8 cellular contexts compared by ENCODE assay signal in the genomic region with DNA sequence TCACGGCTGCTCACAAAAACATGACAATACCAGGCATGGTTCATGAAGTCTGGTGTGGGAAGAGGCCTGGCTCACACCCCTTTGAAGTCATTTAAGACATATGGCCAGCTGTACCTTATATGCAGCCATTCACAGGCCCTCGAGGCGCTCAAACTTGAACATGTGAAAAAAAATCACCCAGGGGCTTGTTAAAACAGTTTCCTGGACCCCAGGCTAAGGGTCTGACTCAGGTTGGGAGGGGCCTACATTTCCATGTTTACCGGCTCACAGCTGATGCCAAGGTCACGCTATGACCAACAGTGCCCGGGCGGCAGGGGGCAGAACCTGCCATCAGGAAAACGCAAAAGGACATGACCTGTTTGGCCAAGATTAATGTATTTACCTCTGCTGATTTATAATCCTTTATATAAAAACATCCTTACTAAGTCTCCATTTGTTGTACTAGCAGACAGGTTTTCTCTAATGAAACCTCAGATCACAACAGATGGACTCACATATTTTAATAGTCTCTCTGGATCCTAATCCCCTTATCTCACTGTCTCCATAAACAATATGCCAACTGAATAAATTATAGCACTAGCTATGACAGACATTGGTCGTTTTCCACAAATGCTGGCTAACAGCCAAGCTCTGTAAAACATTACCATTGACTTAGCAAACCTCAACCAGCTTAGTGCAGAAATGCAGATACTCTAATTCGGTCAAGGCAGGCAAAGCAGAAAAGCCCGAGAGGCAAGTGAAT. TPM values are rescaled to one million over a fixed set of nuclear protein-coding genes. Genes with fewer than 3 reads are reported as not detected.
DNase-seq lines count a peak whose midpoint lies in the region; ATAC-seq and TF ChIP-seq lines count a peak whose summit lies in the region.

No MANE protein-coding gene starts in this region.

- H3K27ac Mint-ChIP-seq in T-helper 1 cell treated with Interleukin-12 subunit alpha and Interleukin-12 subunit beta and Interleukin-4 antibody, amounts not matched to agents 30 μg/mL and 1 μg/mL, for 36 hours, result peak overlapping the region; percentile 46

- peak overlapping the region in 1 of 2 experiments; percentile 4 for H3K18ac ChIP-seq in mesenchymal stem cell (ENCODE audit: low read depth in 1 of 2, low read length in 2 of 2)

- 63% methylated on average over 9 of the region's 11 CpGs for WGBS in mesenchymal stem cell

- H2AFZ ChIP-seq in mesenchymal stem cell (ENCODE audit: low read depth, low read length), result no peak overlapping the region

- H3K4me1 Mint-ChIP-seq in T-helper 1 cell treated with Interleukin-12 subunit alpha and Interleukin-12 subunit beta and Interleukin-4 antibody, amounts not matched to agents 30 μg/mL and 1 μg/mL, for 36 hours (ENCODE audit: low read depth), result peaks cover 57% of the 10 kb centered on the region

- H4K8ac ChIP-seq in mesenchymal stem cell (ENCODE audit: low read length), result no peak overlapping the region

- peaks cover 0 to 2% of the 10 kb centered on the region in 2 experiments for H3K36me3 ChIP-seq in mesenchymal stem cell (ENCODE audit: control insufficient read depth in 1 of 2, insufficient read depth in 2 of 2, low read depth in 1 of 2, low read length in 2 of 2)

- H3K36me3 Mint-ChIP-seq in T-helper 1 cell treated with Interleukin-12 subunit alpha and Interleukin-12 subunit beta and Interleukin-4 antibody, amounts not matched to agents 30 μg/mL and 1 μg/mL, for 36 hours (ENCODE audit: low read depth), result peaks cover 15% of the 10 kb centered on the region

- no peak overlapping the region for H3K9ac ChIP-seq in mesenchymal stem cell (ENCODE audit: low read length)

- H3K27me3 Mint-ChIP-seq in T-helper 1 cell treated with Interleukin-12 subunit alpha and Interleukin-12 subunit beta and Interleukin-4 antibody, amounts not matched to agents 30 μg/mL and 1 μg/mL, for 36 hours (ENCODE audit: low read depth), result no peaks in the 10 kb centered on the region

- peak overlapping the region in 1 of 2 experiments; percentile 10 for H2BK12ac ChIP-seq in mesenchymal stem cell (ENCODE audit: low read length in 2 of 2)

- no peak overlapping the region for H2BK120ac ChIP-seq in mesenchymal stem cell (ENCODE audit: low read depth, low read length)

- no peak overlapping the region for H3K4me3 Mint-ChIP-seq in T-helper 1 cell treated with Interleukin-12 subunit alpha and Interleukin-12 subunit beta and Interleukin-4 antibody, amounts not matched to agents 30 μg/mL and 1 μg/mL, for 36 hours

- H2AK5ac ChIP-seq in mesenchymal stem cell (ENCODE audit: low read length, severe bottlenecking), result peak overlapping the region; percentile 75

- ATAC-seq in GM18858 (IDR thresholded peaks at IDR 0.05; ENCODE audit: unreplicated experiment) (no peak), HG02840 (IDR thresholded peaks at IDR 0.05; ENCODE audit: low FRiP score, unreplicated experiment) (no peak)

- TF ChIP-seq CTCF in cardiac fibroblast (IDR thresholded peaks at IDR 0.05; ENCODE audit: low read depth, low read length), result no peak

- peak overlapping the region; percentile 22 for H3K27ac ChIP-seq in mesenchymal stem cell (ENCODE audit: low read length, poor library complexity, severe bottlenecking)

- peaks cover 3% of the 10 kb centered on the region for H3K79me1 ChIP-seq in mesenchymal stem cell (replicated peaks; ENCODE audit: low read length, poor library complexity, severe bottlenecking)

- H2BK15ac ChIP-seq in mesenchymal stem cell (ENCODE audit: low read depth, poor library complexity, severe bottlenecking), result no peak overlapping the region

- H3K4ac ChIP-seq in mesenchymal stem cell (ENCODE audit: low read depth in 1 of 2, low read length in 2 of 2), result peak overlapping the region in 1 of 2 experiments; percentile 40

- no peaks in the 10 kb centered on the region for H3K27me3 ChIP-seq in mesenchymal stem cell (ENCODE audit: control insufficient read depth in 1 of 2, insufficient read depth in 1 of 2, low read length in 2 of 2)

- H3K9me3 ChIP-seq in mesenchymal stem cell (ENCODE audit: control insufficient read depth, low read length), result no peaks in the 10 kb centered on the region

- no peak overlapping the region for H4K91ac ChIP-seq in mesenchymal stem cell (ENCODE audit: low read length)

- H3K14ac ChIP-seq in mesenchymal stem cell (ENCODE audit: low read length in 2 of 2), result no peak overlapping the region

- DNase-seq in T-helper 1 cell, result no peak
- peak; percentile 68 for DNase-seq in NCI-H526 treated with DMSO at 0.1 percent for 48 hours (lab: John Stamatoyannopoulos, UW)
- peak; percentile 27 to 58 for DNase-seq in cardiac fibroblast (ENCODE audit: low read depth in 2 of 2)
- peak; percentile 66 for DNase-seq in mesenchymal stem cell
- no peak for DNase-seq in stimulated activated naive CD4-positive, alpha-beta T cell (lab: John Stamatoyannopoulos, UW)

- H3K9me3 Mint-ChIP-seq in T-helper 1 cell treated with Interleukin-12 subunit alpha and Interleukin-12 subunit beta and Interleukin-4 antibody, amounts not matched to agents 30 μg/mL and 1 μg/mL, for 36 hours, result no peaks in the 10 kb centered on the region

- no peak overlapping the region for H3K4me2 ChIP-seq in mesenchymal stem cell (ENCODE audit: low read length, poor library complexity, severe bottlenecking)

- H2BK5ac ChIP-seq in mesenchymal stem cell (ENCODE audit: low read depth, low read length, poor library complexity, severe bottlenecking), result no peak overlapping the region

- H3K4me1 ChIP-seq in mesenchymal stem cell (ENCODE audit: control insufficient read depth, insufficient read depth, low read depth, low read length), result peaks cover 24% of the 10 kb centered on the region

- no peak overlapping the region for H3K23ac ChIP-seq in mesenchymal stem cell (ENCODE audit: low read length in 2 of 2)

- H3K4me3 ChIP-seq in cardiac fibroblast (replicated peaks in 1 of 2; ENCODE audit: low read depth in 2 of 2, low read length in 2 of 2), result no peak overlapping the region
- H3K4me3 ChIP-seq in mesenchymal stem cell (ENCODE audit: insufficient read depth in 1 of 2, low read depth in 1 of 2, low read length in 2 of 2), result no peak overlapping the region

RNA-seq across cellular contexts. Expression of a gene that starts 19.9 kb away (rescaled TPM):
- 45.8 TPM for polyA plus RNA-seq in mesenchymal stem cell (2013, experiment 1 of 2)
- polyA plus RNA-seq in mesenchymal stem cell (2013, experiment 2 of 2), result 44.2 TPM

Comparison
In these comparisons a context has a peak if more than half of its experiments do, and no peak if none do; other contexts are left out.
1. DNase-seq: peak in NCI-H526 treated with DMSO at 0.1 percent for 48 hours (single experiment), cardiac fibroblast (2 of 2) and mesenchymal stem cell (single experiment); none in T-helper 1 cell (0 of 5) and stimulated activated naive CD4-positive, alpha-beta T cell (0 of 6).